In the genomic region with DNA sequence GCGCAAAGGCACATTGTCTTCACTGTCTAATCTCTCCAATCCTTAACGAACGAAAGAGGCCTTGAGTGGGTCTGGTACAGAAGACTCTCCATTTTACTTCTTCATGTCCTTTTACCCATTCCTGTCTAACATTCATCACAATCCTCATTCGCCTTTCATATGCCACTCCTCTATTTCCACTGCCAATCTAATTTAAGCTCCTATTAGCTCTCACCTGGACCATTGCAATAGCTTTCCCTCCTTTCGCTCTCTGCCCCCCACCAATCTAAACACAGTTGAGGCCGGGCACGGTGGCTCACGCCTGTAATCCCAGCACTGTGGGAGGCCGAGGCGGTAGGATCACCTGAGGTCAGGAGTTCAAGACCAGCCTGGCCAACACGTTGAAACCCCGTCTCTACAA, we compare ENCODE assay signal across 11 cellular contexts. TPM values are rescaled to one million over a fixed set of nuclear protein-coding genes. Genes with fewer than 3 reads are reported as not detected.
DNase-seq lines count a peak whose midpoint lies in the region; ATAC-seq and TF ChIP-seq lines count a peak whose summit lies in the region.
"Had no signal": no experiment of that assay in that cellular context is flagged by ENCODE, and none has a peak within 500 bp of the region (broad histone marks: within the 10 kb centered on the region; RNA-seq: fewer than 3 reads in every experiment).

No MANE protein-coding gene starts in this region.

- peak overlapping the region in 7 of 8 donors; percentile 16 to 87 (median 56) for H3K27ac Mint-ChIP-seq in CD8-positive, alpha-beta memory T cell

- no peaks in the 10 kb centered on the region for H3K9me3 ChIP-seq in CD8-positive, alpha-beta memory T cell (ENCODE audit: low read length)
- no peaks in the 10 kb centered on the region for H3K9me3 ChIP-seq in ectodermal cell (ENCODE audit: control insufficient read depth, low read length)
- H3K9me3 ChIP-seq in ovary = no peaks in the 10 kb centered on the region

- peak overlapping the region; percentile 73 for H3K27ac ChIP-seq in CD8-positive, alpha-beta memory T cell (ENCODE audit: low read depth, low read length)
- H3K27ac ChIP-seq in ectodermal cell (ENCODE audit: insufficient read depth, low read depth, low read length, poor library complexity, severe bottlenecking) = no peak overlapping the region
- H3K27ac ChIP-seq in ovary = no peak overlapping the region

- H3K4me3 Mint-ChIP-seq in CD8-positive, alpha-beta memory T cell = peak overlapping the region; percentile 69 to 99 (median 96)

- CTCF ChIA-PET in CD8-positive, alpha-beta memory T cell (lab: Charles Lee) = interaction anchor here (0.8 to 1.0 kb wide), 2 partner anchors 12 to 25 kb away, joined by 3 to 5 read pairs; a partner anchor contains a TSS

- 78 to 79% methylated on average over 12 of the region's 12 CpGs for WGBS in ectodermal cell, 2 experiments
- 61 to 75% (median 61%) methylated on average over 12 of the region's 12 CpGs for WGBS in ovary, 3 donors

- no peak for ATAC-seq in GM18520 (IDR thresholded peaks at IDR 0.05; ENCODE audit: unreplicated experiment)
- no peak for ATAC-seq in HG03342 (IDR thresholded peaks at IDR 0.05; ENCODE audit: unreplicated experiment)

- no peaks in the 10 kb centered on the region for H3K27me3 ChIP-seq in CD8-positive, alpha-beta memory T cell (ENCODE audit: insufficient read depth, low read length, poor library complexity, severe bottlenecking)
- peaks cover 23% of the 10 kb centered on the region for H3K27me3 ChIP-seq in ectodermal cell (ENCODE audit: control insufficient read depth, insufficient read depth, low read length, poor library complexity, severe bottlenecking)
- no peaks in the 10 kb centered on the region for H3K27me3 ChIP-seq in ovary

- no peak overlapping the region for H3K4me3 ChIP-seq in CD8-positive, alpha-beta memory T cell (ENCODE audit: low read length)
- peak overlapping the region; percentile 100 for H3K4me3 ChIP-seq in LNCaP clone FGC (ENCODE audit: low read depth, low read length)
- H3K4me3 ChIP-seq in ectodermal cell (ENCODE audit: insufficient read depth, low read depth, low read length) = peak overlapping the region; percentile 98
- peak overlapping the region; percentile 62 for H3K4me3 ChIP-seq in ovary

- intact Hi-C loops in ovary (cut with DNase I) = no loop called here
- intact Hi-C loops in posterior cingulate gyrus (cut with DNase I) = loop anchor here (5.0 kb wide), 1 partner anchor 240 kb away; a partner anchor contains a TSS

- POLR2A ChIA-PET in CD8-positive, alpha-beta memory T cell (lab: Charles Lee) = interaction anchor here (0.7 kb wide), 2 partner anchors 517 to 868 kb away, joined by 3 to 4 read pairs; no protein-coding TSS in a partner anchor

- no peaks in the 10 kb centered on the region for H3K9me3 Mint-ChIP-seq in CD8-positive, alpha-beta memory T cell

- no peak for TF ChIP-seq POLR2A in ovary (IDR thresholded peaks at IDR 0.05)

- no peaks in the 10 kb centered on the region for H3K36me3 ChIP-seq in CD8-positive, alpha-beta memory T cell (ENCODE audit: insufficient read depth, low read length)
- no peaks in the 10 kb centered on the region for H3K36me3 ChIP-seq in ectodermal cell (ENCODE audit: control insufficient read depth, insufficient read depth, low read length)
- H3K36me3 ChIP-seq in ovary = no peaks in the 10 kb centered on the region

- no peak for TF ChIP-seq EP300 in ovary (IDR thresholded peaks at IDR 0.05)

- peaks cover 3 to 6% of the 10 kb centered on the region in 2 donors for H3K27me3 Mint-ChIP-seq in CD8-positive, alpha-beta memory T cell

- peaks cover 23% of the 10 kb centered on the region for H3K4me1 ChIP-seq in CD8-positive, alpha-beta memory T cell (ENCODE audit: insufficient read depth, low read length)
- H3K4me1 ChIP-seq in ectodermal cell (ENCODE audit: control insufficient read depth, insufficient read depth, low read length) (peaks cover 12% of the 10 kb centered on the region), ovary (ENCODE audit: insufficient read depth) (peaks cover 5% of the 10 kb centered on the region)

- DNase-seq in CD8-positive, alpha-beta memory T cell = no peak
- DNase-seq in LNCaP clone FGC (ENCODE audit: low read depth) (no peak), ovary (peak in 1 of 5 donors; percentile 14), posterior cingulate gyrus (no peak)
- DNase-seq in stimulated activated naive CD4-positive, alpha-beta T cell (lab: John Stamatoyannopoulos, UW) = no peak
- DNase-seq: HCEC 1CT, NCI-H1048, occipital lobe had no signal

- TF ChIP-seq CTCF in LNCaP clone FGC (IDR thresholded peaks at IDR 0.05; ENCODE audit: control insufficient read depth, extremely low read depth, insufficient read depth) (no peak), ovary (IDR thresholded peaks at IDR 0.05) (no peak)

- H3K36me3 Mint-ChIP-seq in CD8-positive, alpha-beta memory T cell = peaks cover 0 to 12% (median 1%) of the 10 kb centered on the region in 3 donors

- peaks cover 30 to 42% (median 36%) of the 10 kb centered on the region in 3 donors for H3K4me1 Mint-ChIP-seq in CD8-positive, alpha-beta memory T cell

RNA-seq across cellular contexts. Expression of a gene that starts 6.3 kb away (rescaled TPM):
- under 1 TPM; 0.15 to 0.16 TPM for total RNA-seq in CD8-positive, alpha-beta memory T cell
- 0.13 TPM for polyA plus RNA-seq in CD8-positive, alpha-beta memory T cell
- polyA plus RNA-seq in ectodermal cell (2013, experiment 1 of 4) = not detected
- not detected for polyA plus RNA-seq in ectodermal cell (2013, experiment 2 of 4)
- not detected for polyA plus RNA-seq in ectodermal cell (2013, experiment 3 of 4)
- polyA plus RNA-seq in ectodermal cell (2013, experiment 4 of 4) = not detected
- total RNA-seq in ovary = not detected
- not detected for polyA plus RNA-seq in ovary

RNA-seq across cellular contexts. Expression of a gene that starts 11.4 kb away (rescaled TPM):
- total RNA-seq in CD8-positive, alpha-beta memory T cell = 1 to 10 TPM; 8.3 to 8.5 TPM
- polyA plus RNA-seq in CD8-positive, alpha-beta memory T cell = 2.0 TPM
- 6.3 TPM for polyA plus RNA-seq in ectodermal cell (2013, experiment 1 of 4)
- 6.8 TPM for polyA plus RNA-seq in ectodermal cell (2013, experiment 2 of 4)
- 7.0 TPM for polyA plus RNA-seq in ectodermal cell (2013, experiment 3 of 4)
- 7.1 TPM for polyA plus RNA-seq in ectodermal cell (2013, experiment 4 of 4)
- 1 to 10 TPM; 4.0 to 9.3 (median 6.5) TPM for total RNA-seq in ovary
- 1 to 10 TPM; 6.2 to 9.8 TPM for polyA plus RNA-seq in ovary

RNA-seq across cellular contexts. Expression of a gene that starts 20.2 kb away (rescaled TPM):
- 100 to 1,000 TPM; 163 to 178 TPM for total RNA-seq in CD8-positive, alpha-beta memory T cell
- 67.9 TPM for polyA plus RNA-seq in CD8-positive, alpha-beta memory T cell
- 199 TPM for polyA plus RNA-seq in ectodermal cell (2013, experiment 1 of 4)
- 208 TPM for polyA plus RNA-seq in ectodermal cell (2013, experiment 2 of 4)
- polyA plus RNA-seq in ectodermal cell (2013, experiment 3 of 4) = 144 TPM
- polyA plus RNA-seq in ectodermal cell (2013, experiment 4 of 4) = 157 TPM
- 100 to 1,000 TPM in 5 of 7 donors, 10 to 100 TPM in 2; 48.3 to 170 (median 139) TPM for total RNA-seq in ovary
- polyA plus RNA-seq in ovary = 100 to 1,000 TPM in 1 of 2 donors, 10 to 100 TPM in 1; 42.6 to 164 TPM

RNA-seq across cellular contexts. Expression of a gene that starts 29.5 kb away (rescaled TPM):
- 10 to 100 TPM; 48.8 to 50.8 TPM for total RNA-seq in CD8-positive, alpha-beta memory T cell
- 27.5 TPM for polyA plus RNA-seq in CD8-positive, alpha-beta memory T cell
- not detected for polyA plus RNA-seq in ectodermal cell (2013, experiment 1 of 4)
- polyA plus RNA-seq in ectodermal cell (2013, experiment 2 of 4) = not detected
- polyA plus RNA-seq in ectodermal cell (2013, experiment 3 of 4) = not detected
- polyA plus RNA-seq in ectodermal cell (2013, experiment 4 of 4) = not detected
- 1 to 10 TPM in 2 of 7 donors, under 1 TPM in 5; 0.23 to 1.2 (median 0.79) TPM for total RNA-seq in ovary
- polyA plus RNA-seq in ovary = 1 to 10 TPM in 1 of 2 donors, under 1 TPM in 1; 0.53 to 1.2 TPM
- total RNA-seq: occipital lobe had no signal
